9 cellular contexts compared by ENCODE assay signal in the genomic region with DNA sequence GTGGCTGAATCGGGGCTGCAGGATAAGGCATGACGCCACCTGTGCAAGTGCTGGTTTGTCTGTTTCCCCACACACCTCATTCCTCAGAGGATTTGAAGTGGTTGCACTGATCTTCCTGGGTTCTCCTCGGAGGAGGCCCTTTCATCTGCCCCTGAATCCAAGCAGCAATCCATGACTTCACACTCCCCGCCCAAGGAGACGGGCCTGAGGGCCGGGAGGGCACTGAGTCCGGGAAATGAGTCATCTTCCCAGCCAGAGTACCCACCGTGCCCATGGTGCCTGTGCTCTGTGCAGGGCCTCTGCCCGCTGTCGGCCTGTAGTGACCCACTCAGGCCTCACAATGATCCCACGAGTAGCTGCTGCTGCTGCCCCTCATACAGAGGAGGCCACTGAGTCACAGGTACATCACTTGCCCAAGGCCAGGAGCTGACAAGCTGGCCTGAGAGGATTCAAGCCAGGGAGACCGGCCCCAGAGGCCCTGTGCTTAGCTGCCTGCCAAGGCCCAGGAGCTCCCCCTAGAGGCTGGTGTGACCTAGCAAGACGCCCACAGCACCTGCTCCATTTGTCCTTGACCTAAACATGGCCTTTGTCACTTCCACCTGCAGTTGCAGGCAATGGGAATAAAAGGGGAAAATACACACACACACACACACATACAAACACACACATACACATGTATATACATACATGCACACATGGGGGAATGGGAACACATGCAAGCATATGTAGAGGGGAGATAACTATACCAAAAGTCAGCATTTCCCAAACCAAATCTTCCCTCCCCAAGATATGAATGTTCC.
DNase-seq lines count a peak whose midpoint lies in the region; ATAC-seq and TF ChIP-seq lines count a peak whose summit lies in the region.
"Had no signal": no experiment of that assay in that cellular context is flagged by ENCODE, and none has a peak within 500 bp of the region (broad histone marks: within the 10 kb centered on the region; RNA-seq: fewer than 3 reads in every experiment).

No MANE protein-coding gene starts in this region.

- no peaks in the 10 kb centered on the region for H3K27me3 ChIP-seq in gastrocnemius medialis
- no peaks in the 10 kb centered on the region for H3K27me3 ChIP-seq in effector memory CD4-positive, alpha-beta T cell (replicated peaks; ENCODE audit: control insufficient read depth, insufficient read depth, low read length, poor library complexity, severe bottlenecking)
- H3K27me3 ChIP-seq: BLaER1 had no signal

- H3K4me1 Mint-ChIP-seq in WTC11 = no peaks in the 10 kb centered on the region

- H3K4me1 ChIP-seq in gastrocnemius medialis = no peaks in the 10 kb centered on the region
- H3K4me1 ChIP-seq in effector memory CD4-positive, alpha-beta T cell (ENCODE audit: control insufficient read depth, insufficient read depth, low read length, poor library complexity, severe bottlenecking) = no peaks in the 10 kb centered on the region

- CTCF ChIA-PET in WTC11 (lab: Charles Lee) = interaction anchor here (0.6 to 2.1 kb wide), 37 partner anchors 10 to 522 kb away, joined by 3 to 25 read pairs (median 3); partner anchors contain the start of gene MTHFSD

- intact Hi-C loops in gastrocnemius medialis (cut with DNase I; ENCODE audit: low total_unique reads) = no loop called here

- no peak overlapping the region for H3K4me3 Mint-ChIP-seq in WTC11

- peaks cover 4% of the 10 kb centered on the region for H3K27me3 Mint-ChIP-seq in WTC11 (ENCODE audit: low read depth)

- no peak overlapping the region for H3K27ac ChIP-seq in gastrocnemius medialis
- H3K27ac ChIP-seq in effector memory CD4-positive, alpha-beta T cell (ENCODE audit: insufficient read depth, low read length, poor library complexity, severe bottlenecking) = no peak overlapping the region

- H3K9me3 Mint-ChIP-seq in WTC11 = peaks cover 37% of the 10 kb centered on the region

- in situ Hi-C loops in gastrocnemius medialis (cut with MboI; ENCODE audit: low sequenced_read_pairs in 4 of 4) = no loop called here

- H3K9me3 ChIP-seq in gastrocnemius medialis = peaks cover 0 to 8% (median 0%) of the 10 kb centered on the region in 3 donors
- H3K9me3 ChIP-seq in effector memory CD4-positive, alpha-beta T cell (ENCODE audit: control insufficient read depth, low read length) = peaks cover 4% of the 10 kb centered on the region

- ATAC-seq in WTC11 (peak; percentile 96), gastrocnemius medialis (no peak)

- H3K4me3 ChIP-seq in foreskin fibroblast (ENCODE audit: low read depth in 1 of 2, low read length in 2 of 2) (no peak overlapping the region), gastrocnemius medialis (no peak overlapping the region)
- H3K4me3 ChIP-seq in effector memory CD4-positive, alpha-beta T cell (ENCODE audit: insufficient read depth, low read depth, low read length, poor library complexity, severe bottlenecking) = no peak overlapping the region
- H3K4me3 ChIP-seq: BLaER1 had no signal

- H3K36me3 Mint-ChIP-seq in WTC11 = peaks cover 27% of the 10 kb centered on the region

- no peaks in the 10 kb centered on the region for H3K36me3 ChIP-seq in gastrocnemius medialis
- H3K36me3 ChIP-seq in effector memory CD4-positive, alpha-beta T cell (ENCODE audit: control insufficient read depth, insufficient read depth, low read length) = no peaks in the 10 kb centered on the region
- H3K36me3 ChIP-seq: BLaER1 had no signal

- TF ChIP-seq POLR2A in gastrocnemius medialis (IDR thresholded peaks at IDR 0.05) = no peak

- POLR2A ChIA-PET in WTC11 (lab: Charles Lee) = no interaction called here

- TF ChIP-seq CTCF in WTC11 (IDR thresholded peaks at IDR 0.05) (peak; percentile 69), foreskin fibroblast (IDR thresholded peaks at IDR 0.05; ENCODE audit: low read depth, low read length) (peak; percentile 67), gastrocnemius medialis (IDR thresholded peaks at IDR 0.05 in 4 of 5, conservative IDR thresholded peaks at IDR 0.05 in 1 of 5) (peak in 3 of 5 experiments; percentile 27 to 48 (median 30))

- no peak overlapping the region for H3K27ac Mint-ChIP-seq in WTC11

- DNase-seq in NCI-H1105 treated with DMSO at 0.1 percent for 48 hours (lab: John Stamatoyannopoulos, UW) (peak; percentile 12), NCI-H1105 (lab: John Stamatoyannopoulos, UW) (no peak), HUDEP-2 (lab: John Stamatoyannopoulos, UW; ENCODE audit: unreplicated experiment in 76 of 76) (peak in 57 of 76 experiments; percentile 2 to 67 (median 39)), WTC11 (ENCODE audit: low spot score) (peak; percentile 90), foreskin fibroblast (peak; percentile 28 to 62), gastrocnemius medialis (peak in 1 of 2 donors; percentile 16), mesenteric fat pad (ENCODE audit: low spot score) (no peak)
- DNase-seq in effector memory CD4-positive, alpha-beta T cell = no peak

TF ChIP-seq in WTC11, 78 proteins besides CTCF, POLR2A, EP300 and RAD21:
- TF ChIP-seq FOXP1 (CRISPR knock-in tag; IDR thresholded peaks at IDR 0.05; ENCODE audit: borderline replicate concordance) (no peak), GTF2I (CRISPR knock-in tag; conservative IDR thresholded peaks at IDR 0.05) (no peak), NR3C1 (CRISPR knock-in tag; conservative IDR thresholded peaks at IDR 0.05; ENCODE audit: low read depth) (no peak), CREB1 (CRISPR knock-in tag; IDR thresholded peaks at IDR 0.05) (no peak), ZNF416 (CRISPR knock-in tag; IDR thresholded peaks at IDR 0.05) (no peak), AR (CRISPR knock-in tag; IDR thresholded peaks at IDR 0.05) (no peak), NFE2L1 (CRISPR knock-in tag; IDR thresholded peaks at IDR 0.05) (no peak)
- TF ChIP-seq, protein P1, sequence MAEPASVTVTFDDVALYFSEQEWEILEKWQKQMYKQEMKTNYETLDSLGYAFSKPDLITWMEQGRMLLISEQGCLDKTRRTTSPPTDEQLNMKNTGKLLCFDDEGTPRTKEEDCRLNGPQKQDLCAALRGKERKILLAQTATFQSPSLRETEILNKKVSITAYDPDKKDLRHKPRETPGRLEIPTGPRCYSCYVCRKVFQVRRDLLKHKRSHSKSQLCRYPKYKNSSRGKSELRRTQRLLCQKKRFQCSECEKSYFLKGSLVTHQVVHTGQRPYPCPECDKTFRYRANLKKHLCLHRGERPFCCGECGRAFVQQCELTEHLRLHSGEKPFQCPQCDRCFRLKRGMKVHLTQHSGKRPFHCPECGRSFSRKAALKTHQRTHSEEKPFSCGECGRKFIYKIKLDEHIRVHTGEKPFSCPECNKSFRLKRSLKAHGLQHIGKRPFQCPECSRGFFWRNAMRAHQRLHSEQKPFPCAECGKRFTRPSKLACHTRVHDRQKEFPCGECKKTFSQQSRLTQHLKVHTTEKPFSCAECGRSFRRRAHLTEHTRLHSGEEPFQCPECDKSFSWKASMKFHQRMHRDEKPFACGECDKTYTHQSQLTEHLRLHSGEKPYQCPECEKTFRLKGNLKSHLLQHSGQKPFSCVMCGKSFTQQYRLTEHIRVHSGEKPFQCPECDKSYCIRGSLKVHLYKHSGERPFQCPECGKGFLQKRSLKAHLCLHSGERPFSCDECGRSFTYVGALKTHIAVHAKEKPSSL (CRISPR knock-in tag; conservative IDR thresholded peaks at IDR 0.05) = no peak

Comparison
In these comparisons a context has a peak if more than half of its experiments do, and no peak if none do; other contexts are left out.
1. DNase-seq: peak in NCI-H1105 treated with DMSO at 0.1 percent for 48 hours (single experiment), HUDEP-2 (57 of 76), WTC11 (single experiment) and foreskin fibroblast (2 of 2); none in NCI-H1105 (single experiment), mesenteric fat pad (single experiment) and effector memory CD4-positive, alpha-beta T cell (0 of 3).
2. Peak in every context shown above with its lines, with median percentiles within 50 percentile points of each other: CTCF ChIP-seq.